In genomic region chr6:82954937-82955577, GRCh38 we compare ENCODE assay signal across 9 cellular contexts.
DNase-seq lines count a peak whose midpoint lies in the region; ATAC-seq and TF ChIP-seq lines count a peak whose summit lies in the region.
"Had no signal": no experiment of that assay in that cellular context is flagged by ENCODE, and none has a peak within 500 bp of the region (broad histone marks: within the 10 kb centered on the region; RNA-seq: fewer than 3 reads in every experiment).

No MANE protein-coding gene starts in this region.

- DNase-seq in amniotic epithelial cell (ENCODE audit: low read depth) (peak; percentile 67), stromal cell of bone marrow (ENCODE audit: low read depth) (peak; percentile 56), iPS-NIHi11 (ENCODE audit: low spot score) (no peak), esophagus muscularis mucosa (ENCODE audit: extremely low spot score) (no peak)
- no peak for DNase-seq in stimulated activated CD4-positive, alpha-beta T cell treated with anti-CD3 and anti-CD28 coated beads, Interleukin-4, amount 100 ng/mL, for 24 hours
- DNase-seq: activated naive CD4-positive, alpha-beta T cell treated with anti-CD3 and anti-CD28 coated beads, Interleukin-2, amount 10 ng/mL, durations not matched to agents 7 days and 5 days; head of caudate nucleus had no signal

- peaks cover 0 to 50% (median 23%) of the 10 kb centered on the region in 4 donors for H3K4me1 ChIP-seq in esophagus muscularis mucosa

- TF ChIP-seq EP300 in esophagus muscularis mucosa (IDR thresholded peaks at IDR 0.05): no peak

- H3K27ac ChIP-seq in esophagus muscularis mucosa (replicated peaks in 1 of 4): no peak overlapping the region

- intact Hi-C loops in esophagus muscularis mucosa (cut with DNase I): no loop called here

- no peak for TF ChIP-seq POLR2A in esophagus muscularis mucosa (IDR thresholded peaks at IDR 0.05; ENCODE audit: low read depth)

- TF ChIP-seq CTCF in esophagus muscularis mucosa (IDR thresholded peaks at IDR 0.05): no peak

- no peak overlapping the region for H3K4me3 ChIP-seq in esophagus muscularis mucosa

- no peaks in the 10 kb centered on the region for H3K27me3 ChIP-seq in esophagus muscularis mucosa

- no peaks in the 10 kb centered on the region for H3K36me3 ChIP-seq in esophagus muscularis mucosa

- ATAC-seq in GM19397 (IDR thresholded peaks at IDR 0.05; ENCODE audit: unreplicated experiment): peak; percentile 74
- ATAC-seq in HG03103 (IDR thresholded peaks at IDR 0.05; ENCODE audit: low read depth, unreplicated experiment): peak; percentile 71

- 76% methylated on average over 4 of the region's 4 CpGs for WGBS in esophagus muscularis mucosa

- H3K9me3 ChIP-seq in esophagus muscularis mucosa: no peaks in the 10 kb centered on the region

Comparison
In these comparisons a context has a peak if more than half of its experiments do, and no peak if none do; other contexts are left out.
1. DNase-seq: peak in amniotic epithelial cell (single experiment) and stromal cell of bone marrow (single experiment); none in iPS-NIHi11 (single experiment), esophagus muscularis mucosa (single experiment) and stimulated activated CD4-positive, alpha-beta T cell treated with anti-CD3 and anti-CD28 coated beads, Interleukin-4, amount 100 ng/mL, for 24 hours (single experiment).